14 cellular contexts compared by ENCODE assay signal in genomic region chr4:32140636-32141035, GRCh38.
DNase-seq lines count a peak whose midpoint lies in the region; ATAC-seq, FAIRE-seq and TF ChIP-seq lines count a peak whose summit lies in the region.
"Had no signal": no experiment of that assay in that cellular context is flagged by ENCODE, and none has a peak within 500 bp of the region (broad histone marks: within the 10 kb centered on the region; RNA-seq: fewer than 3 reads in every experiment).

No MANE protein-coding gene starts in this region.

- H2BK12ac ChIP-seq in mesenchymal stem cell (ENCODE audit: low read length in 2 of 2) = no peak overlapping the region

- no peaks in the 10 kb centered on the region for H4K20me1 ChIP-seq in astrocyte (ENCODE audit: insufficient read depth, low read length)

- 22% methylated on average over 2 of the region's 2 CpGs for WGBS in mesenchymal stem cell

- no peaks in the 10 kb centered on the region for H3K79me1 ChIP-seq in mesenchymal stem cell (replicated peaks; ENCODE audit: low read length, poor library complexity, severe bottlenecking)

- H4K8ac ChIP-seq in mesenchymal stem cell (ENCODE audit: low read length) = no peak overlapping the region

- no peak overlapping the region for H2AK5ac ChIP-seq in mesenchymal stem cell (ENCODE audit: low read length, severe bottlenecking)

- H3K4me2 ChIP-seq in astrocyte (ENCODE audit: low read length) (peak overlapping the region; percentile 79), mesenchymal stem cell (ENCODE audit: low read length, poor library complexity, severe bottlenecking) (no peak overlapping the region)

- peak overlapping the region; percentile 59 for H3K27ac ChIP-seq in astrocyte (ENCODE audit: low read depth, low read length)
- H3K27ac ChIP-seq in mesenchymal stem cell (ENCODE audit: low read length, poor library complexity, severe bottlenecking) = peak overlapping the region; percentile 71

- no peak overlapping the region for H3K4me3 Mint-ChIP-seq in astrocyte (ENCODE audit: unreplicated experiment)
- H3K4me3 Mint-ChIP-seq in HFFc6 = no peak overlapping the region

- H3K36me3 ChIP-seq in astrocyte (ENCODE audit: insufficient read depth, low read length) (no peaks in the 10 kb centered on the region), mesenchymal stem cell (ENCODE audit: control insufficient read depth in 1 of 2, insufficient read depth in 2 of 2, low read depth in 1 of 2, low read length in 2 of 2) (no peaks in the 10 kb centered on the region)

- H3K27ac Mint-ChIP-seq in astrocyte (ENCODE audit: unreplicated experiment) (peak overlapping the region; percentile 35), HFFc6 (no peak overlapping the region)

- H3K27me3 Mint-ChIP-seq in astrocyte (ENCODE audit: low read depth, unreplicated experiment) (no peaks in the 10 kb centered on the region), HFFc6 (ENCODE audit: insufficient read depth) (no peaks in the 10 kb centered on the region; the same call in 1 of the 2 replicates)

- H2BK15ac ChIP-seq in mesenchymal stem cell (ENCODE audit: low read depth, poor library complexity, severe bottlenecking) = no peak overlapping the region

- no peaks in the 10 kb centered on the region for H3K36me3 Mint-ChIP-seq in astrocyte (ENCODE audit: low read depth, unreplicated experiment)
- H3K36me3 Mint-ChIP-seq in HFFc6 (ENCODE audit: low read depth) = no peaks in the 10 kb centered on the region

- H3K9ac ChIP-seq in astrocyte (ENCODE audit: low read length) (peak overlapping the region; percentile 48), mesenchymal stem cell (ENCODE audit: low read length) (peak overlapping the region; percentile 44)

- no peak for TF ChIP-seq CTCF in astrocyte (IDR thresholded peaks at IDR 0.05; ENCODE audit: insufficient read depth, low read depth, low read length)
- no peak for TF ChIP-seq CTCF in HFFc6 (IDR thresholded peaks at IDR 0.05)

- H3K14ac ChIP-seq in mesenchymal stem cell (ENCODE audit: low read length in 2 of 2) = no peak overlapping the region

- H2AFZ ChIP-seq in astrocyte (ENCODE audit: low read depth, low read length) (peak overlapping the region; percentile 21), mesenchymal stem cell (ENCODE audit: low read depth, low read length) (no peak overlapping the region)

- H2BK5ac ChIP-seq in mesenchymal stem cell (ENCODE audit: low read depth, low read length, poor library complexity, severe bottlenecking) = no peak overlapping the region

- H3K4me1 Mint-ChIP-seq in astrocyte (ENCODE audit: low read depth, unreplicated experiment) (peaks cover 16% of the 10 kb centered on the region), HFFc6 (ENCODE audit: low read depth) (no peaks in the 10 kb centered on the region)

- ATAC-seq in HG03378 (IDR thresholded peaks at IDR 0.05; ENCODE audit: unreplicated experiment) (no peak), GM21447 (IDR thresholded peaks at IDR 0.05; ENCODE audit: unreplicated experiment) (no peak)

- H3K4ac ChIP-seq in mesenchymal stem cell (ENCODE audit: low read depth in 1 of 2, low read length in 2 of 2) = no peak overlapping the region

- peaks cover 22% of the 10 kb centered on the region for H3K4me1 ChIP-seq in astrocyte (ENCODE audit: insufficient read depth, low read length)
- no peaks in the 10 kb centered on the region for H3K4me1 ChIP-seq in mesenchymal stem cell (ENCODE audit: control insufficient read depth, insufficient read depth, low read depth, low read length)

- H3K9me3 Mint-ChIP-seq in astrocyte (ENCODE audit: unreplicated experiment) (peaks cover 4% of the 10 kb centered on the region), HFFc6 (peaks cover 43% of the 10 kb centered on the region)

- H3K27me3 ChIP-seq in astrocyte (ENCODE audit: insufficient read depth, low read length) = no peaks in the 10 kb centered on the region
- no peaks in the 10 kb centered on the region for H3K27me3 ChIP-seq in mesenchymal stem cell (ENCODE audit: control insufficient read depth in 1 of 2, insufficient read depth in 1 of 2, low read length in 2 of 2)

- H3K4me3 ChIP-seq in astrocyte (ENCODE audit: insufficient read depth, low read depth, low read length) (no peak overlapping the region), mesenchymal stem cell (ENCODE audit: insufficient read depth in 1 of 2, low read depth in 1 of 2, low read length in 2 of 2) (peak overlapping the region in 1 of 2 experiments; percentile 52)

- H4K91ac ChIP-seq in mesenchymal stem cell (ENCODE audit: low read length) = no peak overlapping the region

- no peak overlapping the region for H3K18ac ChIP-seq in mesenchymal stem cell (ENCODE audit: low read depth in 1 of 2, low read length in 2 of 2)

- DNase-seq in GM04503 (ENCODE audit: low read depth) (peak; percentile 1), MV-4-11 (lab: John Stamatoyannopoulos, UW) (peak; percentile 96), astrocyte (ENCODE audit: low read depth) (peak; percentile 96), mesenchymal stem cell (peak; percentile 76), HFFc6 (no peak), C1 segment of cervical spinal cord (lab: John Stamatoyannopoulos, UW) (no peak)
- DNase-seq: activated CD4-positive, CD25-positive, alpha-beta regulatory T cell treated with anti-CD3 and anti-CD28 coated beads, Interleukin-2, amount 50 U/mL, for 72 hours; amygdala; DMS53; NCI-H2171 treated with DMSO at 0.1 percent for 48 hours; retina; stimulated activated naive CD4-positive, alpha-beta T cell had no signal

- H3K9me3 ChIP-seq in astrocyte (ENCODE audit: insufficient read depth, low read depth, low read length) = no peaks in the 10 kb centered on the region
- no peaks in the 10 kb centered on the region for H3K9me3 ChIP-seq in mesenchymal stem cell (ENCODE audit: control insufficient read depth, low read length)

- no peak overlapping the region for H3K23ac ChIP-seq in mesenchymal stem cell (ENCODE audit: low read length in 2 of 2)

- no peak overlapping the region for H2BK120ac ChIP-seq in mesenchymal stem cell (ENCODE audit: low read depth, low read length)

- no peaks in the 10 kb centered on the region for H3K79me2 ChIP-seq in astrocyte (ENCODE audit: insufficient read depth, low read length)

- FAIRE-seq in astrocyte (lab: Jason Lieb, UNC) = no peak

Comparison
In these comparisons a context has a peak if more than half of its experiments do, and no peak if none do; other contexts are left out.
1. DNase-seq: peak in GM04503 (single experiment), MV-4-11 (single experiment), astrocyte (single experiment) and mesenchymal stem cell (single experiment); none in HFFc6 (single experiment) and C1 segment of cervical spinal cord (0 of 14).